14 cellular contexts compared by ENCODE assay signal in the genomic region with DNA sequence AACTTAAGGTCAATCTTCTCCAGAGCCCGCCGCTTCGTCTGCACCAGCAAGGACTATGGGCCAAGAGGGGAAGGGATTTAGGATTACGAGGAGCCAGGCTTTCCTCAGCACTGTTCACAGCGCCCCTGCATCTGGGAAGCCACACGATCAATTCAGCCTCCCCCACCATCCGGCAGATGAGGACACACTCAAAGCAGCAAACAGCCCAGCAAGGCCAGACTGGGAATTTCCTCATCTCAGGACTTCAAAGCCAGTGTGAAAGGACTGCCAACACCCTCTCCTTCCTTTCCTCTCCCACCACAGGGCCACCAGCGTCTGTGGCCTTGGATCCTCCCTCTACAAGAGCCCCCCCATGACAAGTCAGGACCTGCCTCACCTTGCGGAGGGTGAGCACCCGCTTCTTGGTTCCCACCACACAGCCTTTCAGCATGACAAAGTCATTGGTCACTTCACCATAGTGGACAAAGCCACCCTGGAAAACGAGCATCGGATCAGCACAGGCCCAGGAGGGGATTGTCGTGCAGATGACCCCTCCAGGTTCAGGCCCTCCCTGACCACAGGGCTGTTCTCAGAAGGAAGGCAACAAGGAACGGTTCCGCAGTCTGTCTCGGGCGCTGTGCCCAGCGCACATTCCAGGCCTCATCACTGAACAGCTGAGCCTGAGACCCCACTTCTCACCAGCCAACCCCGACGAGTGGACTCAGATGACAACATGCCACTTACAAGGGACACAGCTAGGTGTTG. TPM values are rescaled to one million over a fixed set of nuclear protein-coding genes. Genes with fewer than 3 reads are reported as not detected.
DNase-seq lines count a peak whose midpoint lies in the region; FAIRE-seq and TF ChIP-seq lines count a peak whose summit lies in the region.
"Had no signal": no experiment of that assay in that cellular context is flagged by ENCODE, and none has a peak within 500 bp of the region (broad histone marks: within the 10 kb centered on the region; RNA-seq: fewer than 3 reads in every experiment).

No MANE protein-coding gene starts in this region.

- POLR2A ChIA-PET in AG04450 (lab: Yijun Ruan, JAX), result no interaction called here
- POLR2A ChIA-PET in activated CD4-positive, alpha-beta memory T cell treated with anti-CD3 and anti-CD28 coated beads for 36 hours (lab: Charles Lee), result no interaction called here

- peaks cover 46% of the 10 kb centered on the region for H3K4me1 Mint-ChIP-seq in activated CD4-positive, alpha-beta memory T cell treated with anti-CD3 and anti-CD28 coated beads for 36 hours (ENCODE audit: low read depth)

- no peaks in the 10 kb centered on the region for H3K27me3 Mint-ChIP-seq in activated CD4-positive, alpha-beta memory T cell treated with anti-CD3 and anti-CD28 coated beads for 36 hours
- H3K27me3 Mint-ChIP-seq: IgD-negative memory B cell had no signal

- no peak for TF ChIP-seq CTCF in AG04450 (IDR thresholded peaks at IDR 0.05; ENCODE audit: low read depth, low read length)
- TF ChIP-seq CTCF in esophagus squamous epithelium (IDR thresholded peaks at IDR 0.05), result no peak

- H3K9me3 Mint-ChIP-seq in activated CD4-positive, alpha-beta memory T cell treated with anti-CD3 and anti-CD28 coated beads for 36 hours, result no peaks in the 10 kb centered on the region
- H3K9me3 Mint-ChIP-seq: IgD-negative memory B cell had no signal

- no peak for TF ChIP-seq POLR2A in esophagus squamous epithelium (IDR thresholded peaks at IDR 0.05)

- FAIRE-seq in G401.6 (lab: Jason Lieb, UNC), result peak; percentile 36
- FAIRE-seq: RCC 7860 had no signal

- H3K27ac ChIP-seq in AG04450 (ENCODE audit: low read depth, low read length) (peak overlapping the region; percentile 39), esophagus squamous epithelium (peak overlapping the region in 2 of 4 donors; percentile 7 to 48)
- H3K27ac ChIP-seq: neutrophil had no signal

- no peak for DNase-seq in AG04450 (ENCODE audit: low read depth, low spot score)
- no peak for DNase-seq in activated CD4-positive, alpha-beta memory T cell treated with anti-CD3 and anti-CD28 coated beads for 36 hours
- DNase-seq in iPS-NIHi7 (ENCODE audit: extremely low spot score), result peak; percentile 1
- DNase-seq in DMS79 treated with DMSO at 0.1 percent for 48 hours (lab: John Stamatoyannopoulos, UW), result no peak
- no peak for DNase-seq in NCI-H146 treated with DMSO at 0.1 percent for 48 hours (lab: John Stamatoyannopoulos, UW; ENCODE audit: unreplicated experiment)
- DNase-seq in RPMI8226, result no peak
- DNase-seq in esophagus squamous epithelium (lab: John Stamatoyannopoulos, UW), result no peak
- DNase-seq: amniotic stem cell; NCI-H2081 treated with DMSO at 0.1 percent for 48 hours; stimulated activated CD4-positive, alpha-beta T cell treated with anti-CD3 and anti-CD28 coated beads, Interleukin-1b, Interleukin-23, amount 100 ng/mL, for 48 hours had no signal

- H3K27ac Mint-ChIP-seq in activated CD4-positive, alpha-beta memory T cell treated with anti-CD3 and anti-CD28 coated beads for 36 hours, result peak overlapping the region; percentile 28

- H3K36me3 Mint-ChIP-seq in activated CD4-positive, alpha-beta memory T cell treated with anti-CD3 and anti-CD28 coated beads for 36 hours, result peaks cover 66% of the 10 kb centered on the region

- CTCF ChIA-PET in AG04450 (lab: Charles Lee), result interaction anchor here (0.6 to 4.7 kb wide), 2 partner anchors 143 to 175 kb away, joined by 4 to 59 read pairs; no protein-coding TSS in a partner anchor
- CTCF ChIA-PET in activated CD4-positive, alpha-beta memory T cell treated with anti-CD3 and anti-CD28 coated beads for 36 hours (lab: Charles Lee), result interaction anchor here (0.9 to 7.0 kb wide), 4 partner anchors 20 to 145 kb away, joined by 3 to 113 read pairs (median 42); no protein-coding TSS in a partner anchor

- 66 to 75% methylated on average over 10 to 11 of the region's 20 CpGs for WGBS in esophagus squamous epithelium, 2 donors

- H3K4me3 ChIP-seq in AG04450 (ENCODE audit: low read depth, low read length), result no peak overlapping the region
- H3K4me3 ChIP-seq in esophagus squamous epithelium, result no peak overlapping the region

- no peak overlapping the region for H3K4me3 Mint-ChIP-seq in activated CD4-positive, alpha-beta memory T cell treated with anti-CD3 and anti-CD28 coated beads for 36 hours

- peaks cover 48 to 100% (median 76%) of the 10 kb centered on the region in 3 donors for H3K4me1 ChIP-seq in esophagus squamous epithelium

- no peaks in the 10 kb centered on the region for H3K27me3 ChIP-seq in AG04450 (ENCODE audit: control insufficient read depth, insufficient read depth, low read length)
- no peaks in the 10 kb centered on the region for H3K27me3 ChIP-seq in esophagus squamous epithelium

- H3K9me3 ChIP-seq in AG04450 (ENCODE audit: control insufficient read depth, insufficient read depth, low read length), result no peaks in the 10 kb centered on the region; the same call in 1 of the 2 replicates
- H3K9me3 ChIP-seq in esophagus squamous epithelium, result no peaks in the 10 kb centered on the region
- H3K9me3 ChIP-seq: neutrophil had no signal

- intact Hi-C loops in activated CD4-positive, alpha-beta memory T cell treated with anti-CD3 and anti-CD28 coated beads for 36 hours (cut with micrococcal nuclease), result loop anchor here (10.0 kb wide), 2 partner anchors 559 to 591 kb away; a partner anchor contains a TSS
- intact Hi-C loops in esophagus squamous epithelium (cut with DNase I), result no loop called here

- peaks cover 53 to 74% (median 65%) of the 10 kb centered on the region in 3 donors for H3K36me3 ChIP-seq in esophagus squamous epithelium

RNA-seq across cellular contexts. Expression of a gene that starts 6.0 kb away (rescaled TPM):
- 3,445 and 3,813 TPM in 2 replicates for polyA plus RNA-seq in AG04450 (2011; rRNA removed)
- 2,106 and 2,539 TPM in 2 replicates for polyA minus RNA-seq in AG04450 (2011; rRNA and poly(A)+ RNA removed)
- 1,000 to 10,000 TPM; 2,986 to 3,013 TPM for total RNA-seq in activated CD4-positive, alpha-beta memory T cell treated with anti-CD3 and anti-CD28 coated beads for 36 hours
- total RNA-seq in esophagus squamous epithelium, result 1,000 to 10,000 TPM; 1,469 to 2,891 (median 2,008) TPM

RNA-seq across cellular contexts. Expression of a gene that starts 36.4 kb away (rescaled TPM):
- polyA plus RNA-seq in AG04450 (2011; rRNA removed), result 20.8 and 31.7 TPM in 2 replicates
- polyA minus RNA-seq in AG04450 (2011; rRNA and poly(A)+ RNA removed), result 7.8 and 10.0 TPM in 2 replicates
- not detected for total RNA-seq in activated CD4-positive, alpha-beta memory T cell treated with anti-CD3 and anti-CD28 coated beads for 36 hours
- total RNA-seq in esophagus squamous epithelium, result 10 to 100 TPM; 13.3 to 35.5 (median 21.5) TPM

Comparison
In these comparisons a context has a peak if more than half of its experiments do, and no peak if none do; other contexts are left out.
1. RNA of a gene that starts 36.4 kb away (total RNA-seq): 13.3 to 35.5 TPM in esophagus squamous epithelium; not detected in activated CD4-positive, alpha-beta memory T cell treated with anti-CD3 and anti-CD28 coated beads for 36 hours; every median in the first group is over 10 times any median in the second.